ENCODE assay signal across 1 cellular context in genomic region chr13:65378484-65378883, GRCh38.
TF ChIP-seq lines count a peak whose summit lies in the region.

No MANE protein-coding gene starts in this region.

TF ChIP-seq in WTC11, 78 proteins besides CTCF, POLR2A, EP300 and RAD21 (continued from another document):
- TF ChIP-seq ZMAT4 (CRISPR knock-in tag; IDR thresholded peaks at IDR 0.05) = no peak
- TF ChIP-seq ATF1 (CRISPR knock-in tag; IDR thresholded peaks at IDR 0.05) = no peak
- no peak for TF ChIP-seq SP1 (CRISPR knock-in tag; conservative IDR thresholded peaks at IDR 0.05)
- TF ChIP-seq ZNF671 (CRISPR knock-in tag; IDR thresholded peaks at IDR 0.05) = no peak
- TF ChIP-seq NFATC4 (CRISPR knock-in tag; IDR thresholded peaks at IDR 0.05) = no peak
- TF ChIP-seq HMGA2 (CRISPR knock-in tag; IDR thresholded peaks at IDR 0.05) = no peak
- TF ChIP-seq ZNF219 (CRISPR knock-in tag; IDR thresholded peaks at IDR 0.05; ENCODE audit: borderline replicate concordance) = no peak
- no peak for TF ChIP-seq NR1H2 (CRISPR knock-in tag; IDR thresholded peaks at IDR 0.05)
TF ChIP-seq in WTC11: peak in this region for 0.
